16 cellular contexts compared by ENCODE assay signal in genomic region chr1:106876384-106876783, GRCh38.
DNase-seq lines count a peak whose midpoint lies in the region; ATAC-seq and TF ChIP-seq lines count a peak whose summit lies in the region.
"Had no signal": no experiment of that assay in that cellular context is flagged by ENCODE, and none has a peak within 500 bp of the region (broad histone marks: within the 10 kb centered on the region; RNA-seq: fewer than 3 reads in every experiment).

No MANE protein-coding gene starts in this region.

- CTCF ChIA-PET in PC-3 (lab: Charles Lee): no interaction called here

- POLR2A ChIA-PET in PC-3 (lab: Charles Lee; ENCODE audit: unreplicated experiment): no interaction called here

- TF ChIP-seq CTCF in PC-3 (conservative IDR thresholded peaks at IDR 0.05; ENCODE audit: low read depth, low read length) (no peak), endodermal cell (conservative IDR thresholded peaks at IDR 0.05) (no peak)

- H3K9me2 ChIP-seq in PC-3 (replicated peaks; ENCODE audit: low read length): no peaks in the 10 kb centered on the region

- H3K9me3 Mint-ChIP-seq in endodermal cell: peaks cover 2% of the 10 kb centered on the region
- peaks cover 28% of the 10 kb centered on the region for H3K9me3 Mint-ChIP-seq in activated T-cell treated with anti-CD3 and anti-CD28 coated beads, Interleukin-2, amount 50 U/mL, for 4 hours

- intact Hi-C loops in PC-3 (cut with micrococcal nuclease): no loop called here
- intact Hi-C loops in left colon (cut with DNase I, micrococcal nuclease): no loop called here

- H3K79me2 ChIP-seq in PC-3 (ENCODE audit: low read length): no peaks in the 10 kb centered on the region
- H3K79me2 ChIP-seq: parathyroid adenoma had no signal

- H3K36me3 Mint-ChIP-seq in endodermal cell (ENCODE audit: low read depth): no peaks in the 10 kb centered on the region
- H3K36me3 Mint-ChIP-seq in activated T-cell treated with anti-CD3 and anti-CD28 coated beads, Interleukin-2, amount 50 U/mL, for 4 hours (ENCODE audit: insufficient read depth): no peaks in the 10 kb centered on the region

- H3K27ac ChIP-seq in PC-3 (ENCODE audit: low read length) (no peak overlapping the region), endodermal cell (ENCODE audit: low read depth, low read length) (no peak overlapping the region)
- H3K27ac ChIP-seq: adrenal gland, colonic mucosa, parathyroid adenoma had no signal

- DNase-seq in DMS53 treated with DMSO at 0.1 percent for 48 hours (lab: John Stamatoyannopoulos, UW; ENCODE audit: unreplicated experiment) (peak; percentile 31), PC-3 (no peak), left colon (no peak), endodermal cell (no peak), ecto neural progenitor cell (ENCODE audit: low spot score) (no peak)
- DNase-seq in activated T-cell treated with anti-CD3 and anti-CD28 coated beads, Interleukin-2, amount 50 U/mL, for 4 hours: no peak
- DNase-seq: ACHN; activated B cell treated with CpG ODN at 0.5 μM for 24 hours; adrenal gland; colonic mucosa; NCI-H2171 treated with DMSO at 0.1 percent for 48 hours; stimulated activated CD4-positive, alpha-beta T cell treated with anti-CD3 and anti-CD28 coated beads, Interleukin-1b, Interleukin-23, amount 100 ng/mL, for 48 hours; stimulated activated naive CD4-positive, alpha-beta T cell treated with Interleukin-2 at 50 U/mL for 16 hours had no signal

- H3K4me1 ChIP-seq in PC-3 (ENCODE audit: insufficient read depth, low read length): no peaks in the 10 kb centered on the region
- no peaks in the 10 kb centered on the region for H3K4me1 ChIP-seq in endodermal cell (ENCODE audit: control insufficient read depth, insufficient read depth, low read length)
- H3K4me1 ChIP-seq: adrenal gland, colonic mucosa, parathyroid adenoma had no signal

- no TSS peak for BruUV-seq in PC-3 (replicated peaks; lab: Mats Ljungman, UMichigan)

- H3K9me3 ChIP-seq in PC-3 (ENCODE audit: low read length) (no peaks in the 10 kb centered on the region), endodermal cell (ENCODE audit: control insufficient read depth, low read length) (no peaks in the 10 kb centered on the region)
- H3K9me3 ChIP-seq: adrenal gland, colonic mucosa had no signal

- H3K9ac ChIP-seq in PC-3 (ENCODE audit: low read length) (no peak overlapping the region), endodermal cell (ENCODE audit: extremely low read depth, low read length, poor library complexity, severe bottlenecking) (no peak overlapping the region)
- H3K9ac ChIP-seq: parathyroid adenoma had no signal

- no peaks in the 10 kb centered on the region for H4K20me1 ChIP-seq in PC-3 (ENCODE audit: low read length)

- no peak overlapping the region for H3K4me3 Mint-ChIP-seq in endodermal cell
- H3K4me3 Mint-ChIP-seq in activated T-cell treated with anti-CD3 and anti-CD28 coated beads, Interleukin-2, amount 50 U/mL, for 4 hours: no peak overlapping the region
- H3K4me3 Mint-ChIP-seq: activated B cell treated with CpG ODN at 0.5 μM for 24 hours had no signal

- no peak overlapping the region for H3K4me2 ChIP-seq in PC-3 (ENCODE audit: low read length)

- H2AFZ ChIP-seq in PC-3 (ENCODE audit: low read length): 0 out of 2 replicates have a peak overlapping the region, but pooled peaks have one; percentile 16
- H2AFZ ChIP-seq: parathyroid adenoma had no signal

- ATAC-seq in GM21423 (IDR thresholded peaks at IDR 0.05; ENCODE audit: unreplicated experiment): peak; percentile 55
- ATAC-seq in HG03139 (IDR thresholded peaks at IDR 0.05; ENCODE audit: unreplicated experiment): peak; percentile 75
- no peak for ATAC-seq in PC-3
- no peak for ATAC-seq in left colon
- no peak for ATAC-seq in activated T-cell treated with anti-CD3 and anti-CD28 coated beads, Interleukin-2, amount 50 U/mL, for 4 hours

- H3K27me3 Mint-ChIP-seq in endodermal cell (ENCODE audit: insufficient read depth): no peaks in the 10 kb centered on the region
- H3K27me3 Mint-ChIP-seq in activated T-cell treated with anti-CD3 and anti-CD28 coated beads, Interleukin-2, amount 50 U/mL, for 4 hours (ENCODE audit: low read depth): no peaks in the 10 kb centered on the region

- 67 to 89% methylated on average over 1 to 3 of the region's 3 CpGs for WGBS in endodermal cell (ENCODE audit: insufficient coverage in 1 of 2, insufficient read length in 1 of 2), 2 experiments

- no peaks in the 10 kb centered on the region for H3K4me1 Mint-ChIP-seq in endodermal cell
- no peaks in the 10 kb centered on the region for H3K4me1 Mint-ChIP-seq in activated T-cell treated with anti-CD3 and anti-CD28 coated beads, Interleukin-2, amount 50 U/mL, for 4 hours (ENCODE audit: low read depth)
- H3K4me1 Mint-ChIP-seq: activated B cell treated with CpG ODN at 0.5 μM for 24 hours had no signal

- H3K36me3 ChIP-seq in PC-3 (ENCODE audit: low read depth, low read length) (no peaks in the 10 kb centered on the region), endodermal cell (ENCODE audit: control insufficient read depth, insufficient read depth, low read length) (no peaks in the 10 kb centered on the region)
- H3K36me3 ChIP-seq: adrenal gland, colonic mucosa had no signal

- H3K27me3 ChIP-seq in PC-3 (ENCODE audit: low read length): no peaks in the 10 kb centered on the region
- H3K27me3 ChIP-seq in endodermal cell (ENCODE audit: control insufficient read depth, insufficient read depth, low read length, poor library complexity, severe bottlenecking): no peaks in the 10 kb centered on the region
- H3K27me3 ChIP-seq: adrenal gland, colonic mucosa had no signal

- H3F3A ChIP-seq in PC-3 (ENCODE audit: low read length, unreplicated experiment): no peaks in the 10 kb centered on the region

- H3K27ac Mint-ChIP-seq in endodermal cell: no peak overlapping the region
- H3K27ac Mint-ChIP-seq: activated B cell treated with CpG ODN at 0.5 μM for 24 hours had no signal

- no peak overlapping the region for H3K4me3 ChIP-seq in PC-3 (ENCODE audit: low read length)
- H3K4me3 ChIP-seq in endodermal cell (ENCODE audit: low read length): no peak overlapping the region
- H3K4me3 ChIP-seq: adrenal gland, colonic mucosa had no signal

Comparison
In these comparisons a context has a peak if more than half of its experiments do, and no peak if none do; other contexts are left out.
1. ATAC-seq: peak in GM21423 (single experiment) and HG03139 (single experiment); none in PC-3 (single experiment), left colon (single experiment) and activated T-cell treated with anti-CD3 and anti-CD28 coated beads, Interleukin-2, amount 50 U/mL, for 4 hours (0 of 2).